1 cellular context compared by ENCODE assay signal in genomic region chr3:171979081-171979480, GRCh38.
TF ChIP-seq lines count a peak whose summit lies in the region.

No MANE protein-coding gene starts in this region.

TF ChIP-seq in K562, 482 proteins besides CTCF, POLR2A, EP300 and RAD21 (continued from another document):
- TF ChIP-seq ZNF639 (CRISPR knock-in tag; conservative IDR thresholded peaks at IDR 0.05 in 1 of 2, IDR thresholded peaks at IDR 0.05 in 1 of 2) = no peak
- no peak for TF ChIP-seq ZNF589 (CRISPR knock-in tag; IDR thresholded peaks at IDR 0.05; ENCODE audit: low read depth)
- TF ChIP-seq ZNF431 (CRISPR knock-in tag; IDR thresholded peaks at IDR 0.05) = no peak
- TF ChIP-seq E4F1 (CRISPR knock-in tag; IDR thresholded peaks at IDR 0.05; ENCODE audit: borderline replicate concordance) = no peak
- TF ChIP-seq ZEB2 (IDR thresholded peaks at IDR 0.05) = no peak
- TF ChIP-seq MCM2 (IDR thresholded peaks at IDR 0.05; ENCODE audit: low read depth) = no peak
- no peak for TF ChIP-seq SMAD2 (IDR thresholded peaks at IDR 0.05; ENCODE audit: low read depth, low read length)
- TF ChIP-seq ZNF699 (CRISPR knock-in tag; IDR thresholded peaks at IDR 0.05; ENCODE audit: insufficient replicate concordance) = no peak
- 0 out of 2 replicates have a peak, but pooled peaks have one; percentile 19 for TF ChIP-seq USF1 (CRISPR knock-in tag; IDR thresholded peaks at IDR 0.05)
- no peak for TF ChIP-seq STAG1 (CRISPR knock-in tag; IDR thresholded peaks at IDR 0.05; ENCODE audit: borderline replicate concordance)
- TF ChIP-seq MAX (CRISPR knock-in tag; IDR thresholded peaks at IDR 0.05) = no peak
- 0 out of 2 replicates have a peak, but pooled peaks have one; percentile 38 for TF ChIP-seq SMAD4 (CRISPR knock-in tag; conservative IDR thresholded peaks at IDR 0.05)
- TF ChIP-seq RFX5 (IDR thresholded peaks at IDR 0.05; ENCODE audit: low read depth, low read length) = no peak
- no peak for TF ChIP-seq NUFIP1 (IDR thresholded peaks at IDR 0.05; ENCODE audit: partially characterized antibody)
- no peak for TF ChIP-seq MAFG (tag; conservative IDR thresholded peaks at IDR 0.05)
TF ChIP-seq in K562: peak in this region for 4.
